7 cellular contexts compared by ENCODE assay signal in genomic region chr19:39398297-39398864, GRCh38. TPM values are rescaled to one million over a fixed set of nuclear protein-coding genes. Genes with fewer than 3 reads are reported as not detected.
DNase-seq lines count a peak whose midpoint lies in the region; ATAC-seq and TF ChIP-seq lines count a peak whose summit lies in the region.
"Had no signal": no experiment of that assay in that cellular context is flagged by ENCODE, and none has a peak within 500 bp of the region (broad histone marks: within the 10 kb centered on the region; RNA-seq: fewer than 3 reads in every experiment).

No MANE protein-coding gene starts in this region.

- TF ChIP-seq EP300 in suprapubic skin (IDR thresholded peaks at IDR 0.05) = no peak

- CTCF ChIA-PET in activated CD4-positive, alpha-beta memory T cell treated with anti-CD3 and anti-CD28 coated beads, Interleukin-2, amount 10 ng/mL, durations not matched to agents 7 days and 5 days (lab: Charles Lee) = interaction anchor here (0.8 to 3.5 kb wide), 16 partner anchors 9 to 853 kb away, joined by 3 to 113 read pairs (median 4); partner anchors contain the start of genes EID2, EID2B, GMFG and PLEKHG2

- intact Hi-C loops in left ventricle myocardium superior (cut with micrococcal nuclease) = no loop called here

- TF ChIP-seq POLR2A in GM18526 (IDR thresholded peaks at IDR 0.05; ENCODE audit: extremely low read depth, insufficient read length) = peak; percentile 23
- TF ChIP-seq POLR2A in suprapubic skin (IDR thresholded peaks at IDR 0.05) = no peak

- H3K9me3 ChIP-seq in suprapubic skin = no peaks in the 10 kb centered on the region
- H3K9me3 ChIP-seq: SJSA1 had no signal

- no peak for TF ChIP-seq CTCF in suprapubic skin (IDR thresholded peaks at IDR 0.05)

- peaks cover 75% of the 10 kb centered on the region for H3K4me1 Mint-ChIP-seq in activated CD4-positive, alpha-beta memory T cell treated with anti-CD3 and anti-CD28 coated beads, Interleukin-2, amount 10 ng/mL, durations not matched to agents 7 days and 5 days

- H3K4me3 ChIP-seq in suprapubic skin = peak overlapping the region; percentile 9
- H3K4me3 ChIP-seq: SJSA1 had no signal

- DNase-seq in activated CD4-positive, alpha-beta memory T cell treated with anti-CD3 and anti-CD28 coated beads, Interleukin-2, amount 10 ng/mL, durations not matched to agents 7 days and 5 days = peak; percentile 79
- peak; percentile 81 for DNase-seq in left ventricle myocardium superior
- DNase-seq in suprapubic skin (ENCODE audit: low spot score in 2 of 2) = peak; percentile 92 to 95
- no peak for DNase-seq in HuH-7.5 (ENCODE audit: low spot score)
- DNase-seq in NCI-H82 treated with DMSO at 0.1 percent for 48 hours (lab: John Stamatoyannopoulos, UW; ENCODE audit: unreplicated experiment) = no peak

- peak overlapping the region; percentile 68 for H3K4me3 Mint-ChIP-seq in activated CD4-positive, alpha-beta memory T cell treated with anti-CD3 and anti-CD28 coated beads, Interleukin-2, amount 10 ng/mL, durations not matched to agents 7 days and 5 days

- ATAC-seq in left ventricle myocardium superior = peak; percentile 12

- H3K27ac Mint-ChIP-seq in activated CD4-positive, alpha-beta memory T cell treated with anti-CD3 and anti-CD28 coated beads, Interleukin-2, amount 10 ng/mL, durations not matched to agents 7 days and 5 days = peak overlapping the region; percentile 96

- H3K27me3 ChIP-seq in suprapubic skin = no peaks in the 10 kb centered on the region
- H3K27me3 ChIP-seq: SJSA1 had no signal

- no peaks in the 10 kb centered on the region for H3K9me3 Mint-ChIP-seq in activated CD4-positive, alpha-beta memory T cell treated with anti-CD3 and anti-CD28 coated beads, Interleukin-2, amount 10 ng/mL, durations not matched to agents 7 days and 5 days

- POLR2A ChIA-PET in activated CD4-positive, alpha-beta memory T cell treated with anti-CD3 and anti-CD28 coated beads, Interleukin-2, amount 10 ng/mL, durations not matched to agents 7 days and 5 days (lab: Charles Lee) = interaction anchor here (0.8 to 7.7 kb wide), 15 partner anchors 9 to 444 kb away, joined by 3 to 195 read pairs (median 4); partner anchors contain the start of genes GMFG, PLEKHG2, RPS16 and SAMD4B

- peaks cover 40% of the 10 kb centered on the region for H3K36me3 Mint-ChIP-seq in activated CD4-positive, alpha-beta memory T cell treated with anti-CD3 and anti-CD28 coated beads, Interleukin-2, amount 10 ng/mL, durations not matched to agents 7 days and 5 days (ENCODE audit: low read depth)

- H3K27ac ChIP-seq in suprapubic skin = peak overlapping the region; percentile 95

- 31% methylated on average over 11 of the region's 11 CpGs for WGBS in suprapubic skin

- H3K36me3 ChIP-seq in suprapubic skin = peaks cover 18% of the 10 kb centered on the region

- H3K27me3 Mint-ChIP-seq in activated CD4-positive, alpha-beta memory T cell treated with anti-CD3 and anti-CD28 coated beads, Interleukin-2, amount 10 ng/mL, durations not matched to agents 7 days and 5 days = no peaks in the 10 kb centered on the region

- peaks cover 62% of the 10 kb centered on the region for H3K4me1 ChIP-seq in suprapubic skin

RNA-seq across cellular contexts. Expression of gene MED29, which starts 7.2 kb away (rescaled TPM):
- 10 to 100 TPM; 32.3 to 34.5 TPM for total RNA-seq in activated CD4-positive, alpha-beta memory T cell treated with anti-CD3 and anti-CD28 coated beads, Interleukin-2, amount 10 ng/mL, durations not matched to agents 7 days and 5 days
- total RNA-seq in left ventricle myocardium superior (22.2 TPM), suprapubic skin (10 to 100 TPM; 36.3 to 57.8 (median 48.0) TPM)

RNA-seq across cellular contexts. Expression of gene PAF1, which starts 7.5 kb away (rescaled TPM):
- 10 to 100 TPM; 44.0 to 47.2 TPM for total RNA-seq in activated CD4-positive, alpha-beta memory T cell treated with anti-CD3 and anti-CD28 coated beads, Interleukin-2, amount 10 ng/mL, durations not matched to agents 7 days and 5 days
- total RNA-seq in left ventricle myocardium superior = 34.8 TPM
- total RNA-seq in suprapubic skin = 10 to 100 TPM; 24.8 to 42.4 (median 35.4) TPM

RNA-seq across cellular contexts. Expression of gene ZFP36, which starts 8.3 kb away (rescaled TPM):
- 100 to 1,000 TPM; 189 to 194 TPM for total RNA-seq in activated CD4-positive, alpha-beta memory T cell treated with anti-CD3 and anti-CD28 coated beads, Interleukin-2, amount 10 ng/mL, durations not matched to agents 7 days and 5 days
- total RNA-seq in left ventricle myocardium superior = 53.0 TPM
- 100 to 1,000 TPM; 426 to 850 (median 540) TPM for total RNA-seq in suprapubic skin

RNA-seq across cellular contexts. Expression of gene PLEKHG2, which starts 14.1 kb away (rescaled TPM):
- total RNA-seq in activated CD4-positive, alpha-beta memory T cell treated with anti-CD3 and anti-CD28 coated beads, Interleukin-2, amount 10 ng/mL, durations not matched to agents 7 days and 5 days = 10 to 100 TPM; 82.4 to 93.0 TPM
- 11.6 TPM for total RNA-seq in left ventricle myocardium superior
- 10 to 100 TPM in 1 of 4 donors, 1 to 10 TPM in 3; 6.4 to 29.9 (median 7.7) TPM for total RNA-seq in suprapubic skin

RNA-seq across cellular contexts. Expression of gene RPS16, which starts 37.4 kb away (rescaled TPM):
- 1,000 to 10,000 TPM; 2,238 to 2,243 TPM for total RNA-seq in activated CD4-positive, alpha-beta memory T cell treated with anti-CD3 and anti-CD28 coated beads, Interleukin-2, amount 10 ng/mL, durations not matched to agents 7 days and 5 days
- total RNA-seq in left ventricle myocardium superior (1,154 TPM), suprapubic skin (1,000 to 10,000 TPM; 1,096 to 2,035 (median 1,787) TPM)

Comparison
In these comparisons a context has a peak if more than half of its experiments do, and no peak if none do; other contexts are left out.
1. DNase-seq: peak in activated CD4-positive, alpha-beta memory T cell treated with anti-CD3 and anti-CD28 coated beads, Interleukin-2, amount 10 ng/mL, durations not matched to agents 7 days and 5 days (single experiment), left ventricle myocardium superior (single experiment) and suprapubic skin (2 of 2); none in HuH-7.5 (single experiment) and NCI-H82 treated with DMSO at 0.1 percent for 48 hours (single experiment).